8 cellular contexts compared by ENCODE assay signal in genomic region chr19:48152552-48152951, GRCh38. TPM values are rescaled to one million over a fixed set of nuclear protein-coding genes. Genes with fewer than 3 reads are reported as not detected.
DNase-seq lines count a peak whose midpoint lies in the region; ATAC-seq and TF ChIP-seq lines count a peak whose summit lies in the region.

No MANE protein-coding gene starts in this region.

- intact Hi-C loops in head of caudate nucleus (cut with DNase I), result loop anchor here (5.0 kb wide), 1 partner anchor 45 kb away; no protein-coding TSS in a partner anchor

- no peaks in the 10 kb centered on the region for H3K4me1 Mint-ChIP-seq in activated naive CD8-positive, alpha-beta T cell treated with anti-CD3 and anti-CD28 coated beads, Interleukin-2, amount 10 ng/mL, durations not matched to agents 7 days and 5 days

- no peaks in the 10 kb centered on the region for H3K9me3 Mint-ChIP-seq in activated naive CD8-positive, alpha-beta T cell treated with anti-CD3 and anti-CD28 coated beads, Interleukin-2, amount 10 ng/mL, durations not matched to agents 7 days and 5 days

- peaks cover 6% of the 10 kb centered on the region for H3K36me3 Mint-ChIP-seq in activated naive CD8-positive, alpha-beta T cell treated with anti-CD3 and anti-CD28 coated beads, Interleukin-2, amount 10 ng/mL, durations not matched to agents 7 days and 5 days

- no peaks in the 10 kb centered on the region for H3K27me3 Mint-ChIP-seq in activated naive CD8-positive, alpha-beta T cell treated with anti-CD3 and anti-CD28 coated beads, Interleukin-2, amount 10 ng/mL, durations not matched to agents 7 days and 5 days

- peak overlapping the region; percentile 14 for H3K27ac Mint-ChIP-seq in activated naive CD8-positive, alpha-beta T cell treated with anti-CD3 and anti-CD28 coated beads, Interleukin-2, amount 10 ng/mL, durations not matched to agents 7 days and 5 days

- no peak overlapping the region for H3K4me3 ChIP-seq in Jurkat, Clone E6-1 (ENCODE audit: low read length)

- POLR2A ChIA-PET in activated naive CD8-positive, alpha-beta T cell treated with anti-CD3 and anti-CD28 coated beads, Interleukin-2, amount 10 ng/mL, durations not matched to agents 7 days and 5 days (lab: Charles Lee), result interaction anchor here (0.7 kb wide), 1 partner anchor 22 kb away, joined by 3 read pairs; no protein-coding TSS in a partner anchor

- DNase-seq in DMS114 treated with DMSO at 0.1 percent for 48 hours (lab: John Stamatoyannopoulos, UW; ENCODE audit: unreplicated experiment), result peak; percentile 18
- DNase-seq in Jurkat, Clone E6-1 (ENCODE audit: low read depth, low spot score), result peak; percentile 50
- DNase-seq in activated naive CD8-positive, alpha-beta T cell treated with anti-CD3 and anti-CD28 coated beads, Interleukin-2, amount 10 ng/mL, durations not matched to agents 7 days and 5 days, result peak; percentile 68
- peak; percentile 21 to 92 (median 80) for DNase-seq in head of caudate nucleus
- peak; percentile 76 for DNase-seq in putamen (ENCODE audit: low spot score)
- no peak for DNase-seq in NCI-H128 (lab: John Stamatoyannopoulos, UW; ENCODE audit: unreplicated experiment)

- H3K4me3 Mint-ChIP-seq in activated naive CD8-positive, alpha-beta T cell treated with anti-CD3 and anti-CD28 coated beads, Interleukin-2, amount 10 ng/mL, durations not matched to agents 7 days and 5 days, result no peak overlapping the region

- ATAC-seq in SK-N-SH treated with all-trans-retinoic acid at 6 μM for 48 hours, result peak; percentile 86
- peak; percentile 39 for ATAC-seq in activated naive CD8-positive, alpha-beta T cell treated with anti-CD3 and anti-CD28 coated beads, Interleukin-2, amount 10 ng/mL, durations not matched to agents 7 days and 5 days (ENCODE audit: low read depth)
- no peak for ATAC-seq in HG03159 (IDR thresholded peaks at IDR 0.05; ENCODE audit: unreplicated experiment)

TF ChIP-seq in SK-N-SH treated with all-trans-retinoic acid at 6 μM for 48 hours, 23 proteins besides CTCF, POLR2A, EP300 and RAD21:
- no peak for TF ChIP-seq CSRNP3 (CRISPR knock-in tag; IDR thresholded peaks at IDR 0.05)
- no peak for TF ChIP-seq ZFP30 (CRISPR knock-in tag; IDR thresholded peaks at IDR 0.05)
- no peak for TF ChIP-seq OSR1 (CRISPR knock-in tag; IDR thresholded peaks at IDR 0.05)
- no peak for TF ChIP-seq ARNTL (CRISPR knock-in tag; IDR thresholded peaks at IDR 0.05; ENCODE audit: borderline replicate concordance, low read depth)
- TF ChIP-seq TOX (CRISPR knock-in tag; IDR thresholded peaks at IDR 0.05; ENCODE audit: borderline replicate concordance), result no peak
- no peak for TF ChIP-seq SNAI2 (CRISPR knock-in tag; IDR thresholded peaks at IDR 0.05)
- TF ChIP-seq POU6F1 (CRISPR knock-in tag; IDR thresholded peaks at IDR 0.05; ENCODE audit: borderline replicate concordance, low read depth), result no peak
- no peak for TF ChIP-seq CREB5 (CRISPR knock-in tag; IDR thresholded peaks at IDR 0.05; ENCODE audit: low read depth)
- no peak for TF ChIP-seq ISL1 (CRISPR knock-in tag; IDR thresholded peaks at IDR 0.05)
- no peak for TF ChIP-seq ESRRG (CRISPR knock-in tag; IDR thresholded peaks at IDR 0.05)
- TF ChIP-seq TCF4 (CRISPR knock-in tag; IDR thresholded peaks at IDR 0.05; ENCODE audit: borderline replicate concordance), result no peak
- TF ChIP-seq PPARA (CRISPR knock-in tag; IDR thresholded peaks at IDR 0.05; ENCODE audit: borderline replicate concordance), result no peak
- TF ChIP-seq ZFP3 (CRISPR knock-in tag; IDR thresholded peaks at IDR 0.05), result no peak
- no peak for TF ChIP-seq RARB (CRISPR knock-in tag; IDR thresholded peaks at IDR 0.05)

RNA-seq across cellular contexts. Expression of gene LIG1, which starts 17.6 kb away (rescaled TPM):
- polyA plus RNA-seq in Jurkat, Clone E6-1 (2012; ENCODE audit: insufficient read depth, insufficient read length), result 227 TPM
- 100 to 1,000 TPM; 158 to 168 TPM for total RNA-seq in activated naive CD8-positive, alpha-beta T cell treated with anti-CD3 and anti-CD28 coated beads, Interleukin-2, amount 10 ng/mL, durations not matched to agents 7 days and 5 days

RNA-seq across cellular contexts. Expression of gene ZSWIM9, which starts 17.9 kb away (rescaled TPM):
- polyA plus RNA-seq in Jurkat, Clone E6-1 (2012; ENCODE audit: insufficient read depth, insufficient read length), result 9.0 TPM
- total RNA-seq in activated naive CD8-positive, alpha-beta T cell treated with anti-CD3 and anti-CD28 coated beads, Interleukin-2, amount 10 ng/mL, durations not matched to agents 7 days and 5 days, result 10 to 100 TPM; 10.2 to 13.3 TPM

RNA-seq across cellular contexts. Expression of gene PLA2G4C, which starts 41.9 kb away (rescaled TPM):
- not detected for polyA plus RNA-seq in Jurkat, Clone E6-1 (2012; ENCODE audit: insufficient read depth, insufficient read length)
- total RNA-seq in activated naive CD8-positive, alpha-beta T cell treated with anti-CD3 and anti-CD28 coated beads, Interleukin-2, amount 10 ng/mL, durations not matched to agents 7 days and 5 days, result under 1 TPM; 0.65 to 0.72 TPM
